In genomic region chr22:20080445-20080775, GRCh38 we compare ENCODE assay signal across 8 cellular contexts. TPM values are rescaled to one million over a fixed set of nuclear protein-coding genes. Genes with fewer than 3 reads are reported as not detected.
A peak's percentile ranks its signal among the peaks of the same experiment; 100 is the strongest.
DNase-seq lines count a peak whose midpoint lies in the region; ATAC-seq and TF ChIP-seq lines count a peak whose summit lies in the region.

No MANE protein-coding gene starts in this region.

- H3K27me3 Mint-ChIP-seq in Caco-2 (ENCODE audit: insufficient read depth, unreplicated experiment) (no peaks in the 10 kb centered on the region), T-helper 17 cell (no peaks in the 10 kb centered on the region)

- TF ChIP-seq CTCF in Caco-2 (IDR thresholded peaks at IDR 0.05; ENCODE audit: insufficient read depth in 1 of 2, low read depth in 1 of 2, low read length in 1 of 2, severe bottlenecking in 1 of 2, unreplicated experiment in 1 of 2) (no peak), body of pancreas (IDR thresholded peaks at IDR 0.05) (no peak)

- no peaks in the 10 kb centered on the region for H3K9me3 Mint-ChIP-seq in Caco-2 (ENCODE audit: unreplicated experiment)

- peak overlapping the region; percentile 82 for H3K27ac Mint-ChIP-seq in Caco-2 (ENCODE audit: unreplicated experiment)
- H3K27ac Mint-ChIP-seq in T-helper 17 cell: no peak overlapping the region

- H3K36me3 Mint-ChIP-seq in Caco-2 (ENCODE audit: insufficient read depth, unreplicated experiment) (peaks cover 37% of the 10 kb centered on the region), T-helper 17 cell (ENCODE audit: low read depth) (no peaks in the 10 kb centered on the region)

- BruUV-seq in Caco-2 (replicated peaks; lab: Mats Ljungman, UMichigan): TSS peak; percentile 34

- no peak for TF ChIP-seq POLR2A in body of pancreas (IDR thresholded peaks at IDR 0.05)

- H3K9me3 ChIP-seq in Caco-2 (no peaks in the 10 kb centered on the region), T-helper 17 cell (ENCODE audit: control insufficient read depth, low read length, poor library complexity, severe bottlenecking) (no peaks in the 10 kb centered on the region), body of pancreas (no peaks in the 10 kb centered on the region)

- H3K4me1 ChIP-seq in Caco-2: peaks cover 23% of the 10 kb centered on the region
- H3K4me1 ChIP-seq in body of pancreas: peaks cover 52% of the 10 kb centered on the region

- H3K4me3 Mint-ChIP-seq in Caco-2 (ENCODE audit: unreplicated experiment) (peak overlapping the region; percentile 79), T-helper 17 cell (peak overlapping the region; percentile 86)

- DNase-seq in Caco-2 (peak; percentile 77 to 83), T-helper 17 cell (peak; percentile 59 to 78 (median 71)), body of pancreas (peak; percentile 51 to 70 (median 54)), iPS-NIHi11 (ENCODE audit: low spot score) (peak; percentile 81), cerebellar nuclear complex (lab: John Stamatoyannopoulos, UW) (no peak)
- peak; percentile 42 to 68 (median 42) for DNase-seq in stimulated activated CD4-positive, alpha-beta T cell treated with anti-CD3 and anti-CD28 coated beads, Interleukin-12 subunit alpha, Interleukin-12 subunit beta, amount 100 ng/mL, for 48 hours (ENCODE audit: low read depth in 2 of 3, low spot score in 1 of 3)

- H3K36me3 ChIP-seq in Caco-2 (ENCODE audit: control insufficient read depth, insufficient read depth, low read length) (no peaks in the 10 kb centered on the region), body of pancreas (replicated peaks in 1 of 2; ENCODE audit: insufficient read depth in 1 of 2, low read depth in 2 of 2) (no peaks in the 10 kb centered on the region)

- POLR2A ChIA-PET in Caco-2 (lab: Charles Lee): interaction anchor here (0.9 to 1.0 kb wide), 3 partner anchors 11 to 60 kb away, joined by 4 to 5 read pairs (median 5); partner anchors contain the start of gene TANGO2

- no peaks in the 10 kb centered on the region for H3K27me3 ChIP-seq in Caco-2 (replicated peaks; ENCODE audit: control insufficient read depth, insufficient read depth, low read length)
- H3K27me3 ChIP-seq in body of pancreas: no peaks in the 10 kb centered on the region

- intact Hi-C loops in Caco-2 (cut with micrococcal nuclease; ENCODE audit: unreplicated experiment): loop anchor here (1.0 to 5.0 kb wide), 3 partner anchors 37 to 118 kb away; partner anchors contain the start of genes ARVCF and TRMT2A
- intact Hi-C loops in body of pancreas (cut with DNase I): no loop called here

- WGBS in body of pancreas, 2 donors: 0% methylated on average over 1 to 33 of the region's 34 CpGs

- ATAC-seq in GM19452 (IDR thresholded peaks at IDR 0.05; ENCODE audit: unreplicated experiment) (peak; percentile 74), HG03521 (IDR thresholded peaks at IDR 0.05; ENCODE audit: unreplicated experiment) (peak; percentile 53), T-helper 17 cell (peak; percentile 81), body of pancreas (peak; percentile 63)

- H3K4me1 Mint-ChIP-seq in Caco-2 (ENCODE audit: low read depth, unreplicated experiment) (peaks cover 22% of the 10 kb centered on the region), T-helper 17 cell (peaks cover 35% of the 10 kb centered on the region)

- peak overlapping the region; percentile 72 to 91 (median 84) for H3K27ac ChIP-seq in body of pancreas

- CTCF ChIA-PET in Caco-2 (lab: Charles Lee): interaction anchor here (0.6 kb wide), 1 partner anchor 114 kb away, joined by 6 read pairs; no protein-coding TSS in a partner anchor

- H3K4me3 ChIP-seq in Caco-2 (ENCODE audit: low read depth, low read length) (peak overlapping the region; percentile 52), body of pancreas (peak overlapping the region; percentile 5 to 58)

RNA-seq across cellular contexts. Expression of gene DGCR8, which starts 0.4 kb away (rescaled TPM):
- total RNA-seq in Caco-2 (2022) (53.1 and 60.0 TPM in 2 replicates), T-helper 17 cell (10 to 100 TPM; 32.0 to 37.9 TPM), body of pancreas (10 to 100 TPM; 25.7 to 53.4 TPM)

RNA-seq across cellular contexts. Expression of gene RANBP1, which starts 35.5 kb away (rescaled TPM):
- 365 and 385 TPM in 2 replicates for total RNA-seq in Caco-2 (2022)
- total RNA-seq in T-helper 17 cell: 10 to 100 TPM; 65.7 to 75.2 TPM
- 100 to 1,000 TPM in 1 of 2 donors, 10 to 100 TPM in 1; 69.3 to 134 TPM for total RNA-seq in body of pancreas

RNA-seq across cellular contexts. Expression of gene TRMT2A, which starts 36.6 kb away (rescaled TPM):
- total RNA-seq in Caco-2 (2022) (41.1 and 43.0 TPM in 2 replicates), T-helper 17 cell (10 to 100 TPM; 77.1 to 85.5 TPM), body of pancreas (10 to 100 TPM; 76.8 to 98.6 TPM)

RNA-seq across cellular contexts. Expression of gene ZDHHC8, which starts 51.2 kb away (rescaled TPM):
- 39.9 and 45.7 TPM in 2 replicates for total RNA-seq in Caco-2 (2022)
- 10 to 100 TPM; 60.1 to 75.8 TPM for total RNA-seq in T-helper 17 cell
- total RNA-seq in body of pancreas: 10 to 100 TPM; 20.0 to 21.4 TPM

RNA-seq across cellular contexts. Expression of gene TANGO2, which starts 59.5 kb away (rescaled TPM):
- total RNA-seq in Caco-2 (2022) (23.9 and 26.6 TPM in 2 replicates), T-helper 17 cell (10 to 100 TPM; 31.7 to 44.3 TPM), body of pancreas (10 to 100 TPM; 10.5 to 19.7 TPM)

Comparison
In these comparisons a context has a peak if more than half of its experiments do, and no peak if none do; other contexts are left out.
1. DNase-seq: peak in Caco-2 (2 of 2), T-helper 17 cell (3 of 3), body of pancreas (4 of 4), iPS-NIHi11 (single experiment) and stimulated activated CD4-positive, alpha-beta T cell treated with anti-CD3 and anti-CD28 coated beads, Interleukin-12 subunit alpha, Interleukin-12 subunit beta, amount 100 ng/mL, for 48 hours (3 of 3); none in cerebellar nuclear complex (0 of 2).
2. Peak in every context shown above with its lines, with median percentiles within 50 percentile points of each other: ATAC-seq.